ENCODE assay signal across 9 cellular contexts in genomic region chr5:31270396-31270795, GRCh38.
DNase-seq lines count a peak whose midpoint lies in the region; ATAC-seq and TF ChIP-seq lines count a peak whose summit lies in the region.
"Had no signal": no experiment of that assay in that cellular context is flagged by ENCODE, and none has a peak within 500 bp of the region (broad histone marks: within the 10 kb centered on the region; RNA-seq: fewer than 3 reads in every experiment).

No MANE protein-coding gene starts in this region.

- H3K9me3 Mint-ChIP-seq in natural killer cell treated with Interleukin-12 subunit alpha and Interleukin-12 subunit beta and Interleukin-15 and Interleukin-18, amount 100 ng/mL, for 72 hours, result peaks cover 3% of the 10 kb centered on the region
- H3K9me3 Mint-ChIP-seq: memory B cell had no signal

- no peaks in the 10 kb centered on the region for H3K4me1 Mint-ChIP-seq in natural killer cell treated with Interleukin-12 subunit alpha and Interleukin-12 subunit beta and Interleukin-15 and Interleukin-18, amount 100 ng/mL, for 72 hours (ENCODE audit: low read depth in 2 of 2)

- DNase-seq in DND-41 (no peak), astrocyte of the hippocampus (ENCODE audit: low read depth, low spot score) (peak; percentile 9), myocyte (ENCODE audit: low read depth) (peak; percentile 3), spleen (no peak)
- DNase-seq in stimulated activated naive CD8-positive, alpha-beta T cell treated with anti-CD3 and anti-CD28 coated beads, Interleukin-15, Interleukin-2, amounts not matched to agents 100 U/mL and 50 U/mL, for 24 hours, result no peak
- DNase-seq in natural killer cell treated with Interleukin-12 subunit alpha and Interleukin-12 subunit beta and Interleukin-15 and Interleukin-18, amount 100 ng/mL, for 72 hours (ENCODE audit: low spot score), result no peak

- no peaks in the 10 kb centered on the region for H3K4me1 ChIP-seq in DND-41 (ENCODE audit: insufficient read depth, low read length)
- no peaks in the 10 kb centered on the region for H3K4me1 ChIP-seq in spleen

- no peak overlapping the region for H3K4me2 ChIP-seq in DND-41 (ENCODE audit: insufficient read depth, low read length)

- no peak overlapping the region for H3K27ac Mint-ChIP-seq in natural killer cell treated with Interleukin-12 subunit alpha and Interleukin-12 subunit beta and Interleukin-15 and Interleukin-18, amount 100 ng/mL, for 72 hours
- H3K27ac Mint-ChIP-seq: memory B cell had no signal

- H3K9ac ChIP-seq in DND-41 (ENCODE audit: low read depth, low read length), result no peak overlapping the region

- WGBS in spleen, 5 donors, result 63 to 70% (median 66%) methylated on average over 5 of the region's 5 CpGs

- H3K36me3 ChIP-seq in DND-41 (ENCODE audit: insufficient read depth, low read length) (no peaks in the 10 kb centered on the region), spleen (no peaks in the 10 kb centered on the region)

- no peak for TF ChIP-seq POLR2A in spleen (IDR thresholded peaks at IDR 0.05)

- H3K79me2 ChIP-seq in DND-41 (ENCODE audit: insufficient read depth, low read length), result no peaks in the 10 kb centered on the region

- H3K4me3 ChIP-seq in DND-41 (ENCODE audit: low read depth in 1 of 2, low read length in 2 of 2), result no peak overlapping the region
- H3K4me3 ChIP-seq in spleen, result no peak overlapping the region

- H3K27ac ChIP-seq in DND-41 (ENCODE audit: low read length) (no peak overlapping the region), spleen (no peak overlapping the region)

- H3K27me3 Mint-ChIP-seq in natural killer cell treated with Interleukin-12 subunit alpha and Interleukin-12 subunit beta and Interleukin-15 and Interleukin-18, amount 100 ng/mL, for 72 hours, result peaks cover 3 to 7% of the 10 kb centered on the region in 2 donors

- no peaks in the 10 kb centered on the region for H4K20me1 ChIP-seq in DND-41 (ENCODE audit: insufficient read depth, low read length)

- intact Hi-C loops in spleen (cut with DNase I; ENCODE audit: low total_unique reads), result no loop called here

- TF ChIP-seq CTCF in DND-41 (IDR thresholded peaks at IDR 0.05; ENCODE audit: borderline replicate concordance, extremely low read depth, low read length, poor library complexity, severe bottlenecking) (peak; percentile 61), LNCAP (IDR thresholded peaks at IDR 0.05) (peak; percentile 72), spleen (IDR thresholded peaks at IDR 0.05 in 8 of 11, conservative IDR thresholded peaks at IDR 0.05 in 3 of 11) (peak in 5 of 11 experiments; percentile 29 to 42 (median 38))

- ATAC-seq in DND-41 (ENCODE audit: insufficient read depth, low read depth), result no peak
- no peak for ATAC-seq in HG03135 (IDR thresholded peaks at IDR 0.05; ENCODE audit: unreplicated experiment)
- no peak for ATAC-seq in stimulated activated naive CD8-positive, alpha-beta T cell treated with anti-CD3 and anti-CD28 coated beads, Interleukin-15, Interleukin-2, amounts not matched to agents 100 U/mL and 50 U/mL, for 24 hours
- no peak for ATAC-seq in natural killer cell treated with Interleukin-12 subunit alpha and Interleukin-12 subunit beta and Interleukin-15 and Interleukin-18, amount 100 ng/mL, for 72 hours

- no peaks in the 10 kb centered on the region for H3K36me3 Mint-ChIP-seq in natural killer cell treated with Interleukin-12 subunit alpha and Interleukin-12 subunit beta and Interleukin-15 and Interleukin-18, amount 100 ng/mL, for 72 hours
- H3K36me3 Mint-ChIP-seq: memory B cell had no signal

- H2AFZ ChIP-seq in DND-41 (ENCODE audit: low read depth, low read length), result no peak overlapping the region

- H3K9me3 ChIP-seq in DND-41 (ENCODE audit: insufficient read depth, low read length, severe bottlenecking), result no peaks in the 10 kb centered on the region
- no peaks in the 10 kb centered on the region for H3K9me3 ChIP-seq in spleen

- no peak overlapping the region for H3K4me3 Mint-ChIP-seq in natural killer cell treated with Interleukin-12 subunit alpha and Interleukin-12 subunit beta and Interleukin-15 and Interleukin-18, amount 100 ng/mL, for 72 hours
- H3K4me3 Mint-ChIP-seq: memory B cell had no signal

- no peaks in the 10 kb centered on the region for H3K27me3 ChIP-seq in DND-41 (ENCODE audit: insufficient read depth, low read length, poor library complexity)
- H3K27me3 ChIP-seq in spleen (replicated peaks in 1 of 7), result no peaks in the 10 kb centered on the region

Comparison
In these comparisons a context has a peak if more than half of its experiments do, and no peak if none do; other contexts are left out.
1. DNase-seq: peak in astrocyte of the hippocampus (single experiment) and myocyte (single experiment); none in DND-41 (single experiment), spleen (single experiment), stimulated activated naive CD8-positive, alpha-beta T cell treated with anti-CD3 and anti-CD28 coated beads, Interleukin-15, Interleukin-2, amounts not matched to agents 100 U/mL and 50 U/mL, for 24 hours (single experiment) and natural killer cell treated with Interleukin-12 subunit alpha and Interleukin-12 subunit beta and Interleukin-15 and Interleukin-18, amount 100 ng/mL, for 72 hours (single experiment).